Comparison of ENCODE assay signal across 23 cellular contexts in genomic region chr14:103340480-103341212, GRCh38. TPM values are rescaled to one million over a fixed set of nuclear protein-coding genes. Genes with fewer than 3 reads are reported as not detected.
DNase-seq lines count a peak whose midpoint lies in the region; ATAC-seq, FAIRE-seq and TF ChIP-seq lines count a peak whose summit lies in the region.
"Had no signal": no experiment of that assay in that cellular context is flagged by ENCODE, and none has a peak within 500 bp of the region (broad histone marks: within the 10 kb centered on the region; RNA-seq: fewer than 3 reads in every experiment).

No MANE protein-coding gene starts in this region.

- no peak for TF ChIP-seq CTCF in CD4-positive, alpha-beta T cell (IDR thresholded peaks at IDR 0.05)

- no peak overlapping the region for H3K4me3 ChIP-seq in mesenchymal stem cell (ENCODE audit: insufficient read depth in 1 of 2, low read depth in 1 of 2, low read length in 2 of 2)
- H3K4me3 ChIP-seq: adrenal gland, dorsolateral prefrontal cortex, HAP-1, MG63 had no signal

- H3K36me3 Mint-ChIP-seq in CD4-positive, alpha-beta T cell (ENCODE audit: low read depth), result peaks cover 99% of the 10 kb centered on the region
- peaks cover 96% of the 10 kb centered on the region for H3K36me3 Mint-ChIP-seq in activated T-helper 2 cell treated with anti-CD3 and anti-CD28 coated beads, Interferon-gamma antibody, Interleukin-2, Interleukin-4, amounts not matched to agents 10 μg/mL and 5 μg/mL and 100 μg/mL, durations not matched to agents 14 hours and 24 hours and 36 hours (ENCODE audit: low read depth)

- no peak overlapping the region for H2BK5ac ChIP-seq in mesenchymal stem cell (ENCODE audit: low read depth, low read length, poor library complexity, severe bottlenecking)

- H3K14ac ChIP-seq in mesenchymal stem cell (ENCODE audit: low read length in 2 of 2), result no peak overlapping the region

- 96% methylated on average over 5 of the region's 6 CpGs for WGBS in mesenchymal stem cell

- no peak overlapping the region for H3K4me2 ChIP-seq in mesenchymal stem cell (ENCODE audit: low read length, poor library complexity, severe bottlenecking)

- H3K4ac ChIP-seq in mesenchymal stem cell (ENCODE audit: low read depth in 1 of 2, low read length in 2 of 2), result no peak overlapping the region

- no peak overlapping the region for H4K91ac ChIP-seq in mesenchymal stem cell (ENCODE audit: low read length)

- H3K4me1 Mint-ChIP-seq in CD4-positive, alpha-beta T cell (ENCODE audit: low read depth), result peaks cover 62% of the 10 kb centered on the region
- peaks cover 23% of the 10 kb centered on the region for H3K4me1 Mint-ChIP-seq in activated T-helper 2 cell treated with anti-CD3 and anti-CD28 coated beads, Interferon-gamma antibody, Interleukin-2, Interleukin-4, amounts not matched to agents 10 μg/mL and 5 μg/mL and 100 μg/mL, durations not matched to agents 14 hours and 24 hours and 36 hours (ENCODE audit: low read depth)

- no peaks in the 10 kb centered on the region for H3K9me3 Mint-ChIP-seq in CD4-positive, alpha-beta T cell
- H3K9me3 Mint-ChIP-seq in activated T-helper 2 cell treated with anti-CD3 and anti-CD28 coated beads, Interferon-gamma antibody, Interleukin-2, Interleukin-4, amounts not matched to agents 10 μg/mL and 5 μg/mL and 100 μg/mL, durations not matched to agents 14 hours and 24 hours and 36 hours, result no peaks in the 10 kb centered on the region

- H3K4me1 ChIP-seq in mesenchymal stem cell (ENCODE audit: control insufficient read depth, insufficient read depth, low read depth, low read length), result peaks cover 6% of the 10 kb centered on the region

- H2BK12ac ChIP-seq in mesenchymal stem cell (ENCODE audit: low read length in 2 of 2), result no peak overlapping the region

- DNase-seq in CD4-positive, alpha-beta T cell, result no peak
- DNase-seq in GM12892 (ENCODE audit: insufficient read length), result no peak
- no peak for DNase-seq in activated T-helper 2 cell treated with anti-CD3 and anti-CD28 coated beads, Interferon-gamma antibody, Interleukin-2, Interleukin-4, amounts not matched to agents 10 μg/mL and 5 μg/mL and 100 μg/mL, durations not matched to agents 14 hours and 24 hours and 36 hours (ENCODE audit: low spot score)
- no peak for DNase-seq in mesenchymal stem cell
- no peak for DNase-seq in NCI-H774 (lab: John Stamatoyannopoulos, UW)
- no peak for DNase-seq in C1 segment of cervical spinal cord (lab: John Stamatoyannopoulos, UW)
- no peak for DNase-seq in NCI-H1694 treated with DMSO at 0.1 percent for 48 hours (lab: John Stamatoyannopoulos, UW)
- DNase-seq: activated CD4-positive, alpha-beta T cell treated with anti-CD3 and anti-CD28 coated beads for 48 hours; adrenal gland; dorsolateral prefrontal cortex; GDM1; kidney glomerular epithelial cell; mesendoderm; MG63; NCI-H187; NCI-H226; small intestine; stimulated activated CD4-positive, alpha-beta T cell treated with anti-CD3 and anti-CD28 coated beads, Interleukin-4, amount 100 ng/mL, for 1 hour had no signal

- H3K79me1 ChIP-seq in mesenchymal stem cell (replicated peaks; ENCODE audit: low read length, poor library complexity, severe bottlenecking), result peaks cover 7% of the 10 kb centered on the region

- no peak overlapping the region for H2AK5ac ChIP-seq in mesenchymal stem cell (ENCODE audit: low read length, severe bottlenecking)

- no peak overlapping the region for H3K18ac ChIP-seq in mesenchymal stem cell (ENCODE audit: low read depth in 1 of 2, low read length in 2 of 2)

- TF ChIP-seq POLR2A in GM12892 (IDR thresholded peaks at IDR 0.05; ENCODE audit: low read depth, low read length), result no peak

- no peak overlapping the region for H3K23ac ChIP-seq in mesenchymal stem cell (ENCODE audit: low read length in 2 of 2)

- no peak overlapping the region for H4K8ac ChIP-seq in mesenchymal stem cell (ENCODE audit: low read length)

- FAIRE-seq in GM12892 (lab: Jason Lieb, UNC), result peak; percentile 30
- FAIRE-seq: frontal cortex, small intestine had no signal

- H3K27ac Mint-ChIP-seq in CD4-positive, alpha-beta T cell, result peak overlapping the region; percentile 100
- H3K27ac Mint-ChIP-seq in activated T-helper 2 cell treated with anti-CD3 and anti-CD28 coated beads, Interferon-gamma antibody, Interleukin-2, Interleukin-4, amounts not matched to agents 10 μg/mL and 5 μg/mL and 100 μg/mL, durations not matched to agents 14 hours and 24 hours and 36 hours, result peak overlapping the region; percentile 14
- H3K27ac Mint-ChIP-seq: B cell had no signal

- H3K27me3 Mint-ChIP-seq in CD4-positive, alpha-beta T cell, result no peaks in the 10 kb centered on the region
- no peaks in the 10 kb centered on the region for H3K27me3 Mint-ChIP-seq in activated T-helper 2 cell treated with anti-CD3 and anti-CD28 coated beads, Interferon-gamma antibody, Interleukin-2, Interleukin-4, amounts not matched to agents 10 μg/mL and 5 μg/mL and 100 μg/mL, durations not matched to agents 14 hours and 24 hours and 36 hours (ENCODE audit: low read depth)
- H3K27me3 Mint-ChIP-seq: B cell had no signal

- no peak overlapping the region for H3K27ac ChIP-seq in CD4-positive, alpha-beta T cell (ENCODE audit: low read depth, low read length)
- H3K27ac ChIP-seq in mesenchymal stem cell (ENCODE audit: low read length, poor library complexity, severe bottlenecking), result no peak overlapping the region
- H3K27ac ChIP-seq: adrenal gland, RWPE1 had no signal

- H3K36me3 ChIP-seq in mesenchymal stem cell (ENCODE audit: control insufficient read depth in 1 of 2, insufficient read depth in 2 of 2, low read depth in 1 of 2, low read length in 2 of 2), result peaks cover 41 to 95% of the 10 kb centered on the region in 2 experiments

- no peak overlapping the region for H3K4me3 Mint-ChIP-seq in CD4-positive, alpha-beta T cell
- no peak overlapping the region for H3K4me3 Mint-ChIP-seq in activated T-helper 2 cell treated with anti-CD3 and anti-CD28 coated beads, Interferon-gamma antibody, Interleukin-2, Interleukin-4, amounts not matched to agents 10 μg/mL and 5 μg/mL and 100 μg/mL, durations not matched to agents 14 hours and 24 hours and 36 hours (ENCODE audit: low read depth)
- H3K4me3 Mint-ChIP-seq: B cell had no signal

- H2BK120ac ChIP-seq in mesenchymal stem cell (ENCODE audit: low read depth, low read length), result no peak overlapping the region

- H2AFZ ChIP-seq in mesenchymal stem cell (ENCODE audit: low read depth, low read length), result no peak overlapping the region

- no peaks in the 10 kb centered on the region for H3K9me3 ChIP-seq in CD4-positive, alpha-beta T cell (ENCODE audit: control insufficient read depth, low read length)
- H3K9me3 ChIP-seq in mesenchymal stem cell (ENCODE audit: control insufficient read depth, low read length), result no peaks in the 10 kb centered on the region
- H3K9me3 ChIP-seq: adrenal gland, HAP-1, MG63 had no signal

- H3K9ac ChIP-seq in mesenchymal stem cell (ENCODE audit: low read length), result peak overlapping the region; percentile 33

- CTCF ChIA-PET in CD4-positive, alpha-beta T cell (lab: Charles Lee), result interaction anchor here (0.5 to 1.4 kb wide), 2 partner anchors 50 to 51 kb away, joined by 3 to 5 read pairs; no protein-coding TSS in a partner anchor

- POLR2A ChIA-PET in CD4-positive, alpha-beta T cell (lab: Charles Lee), result interaction anchor here (1.4 kb wide), 1 partner anchor 44 kb away, joined by 9 read pairs; the partner anchor contains the start of gene MARK3

- intact Hi-C loops in CD4-positive, alpha-beta T cell (cut with DNase I, micrococcal nuclease), result no loop called here
- intact Hi-C loops in activated T-helper 2 cell treated with anti-CD3 and anti-CD28 coated beads, Interferon-gamma antibody, Interleukin-2, Interleukin-4, amounts not matched to agents 10 μg/mL and 5 μg/mL and 100 μg/mL, durations not matched to agents 14 hours and 24 hours and 36 hours (cut with micrococcal nuclease), result no loop called here

- H3K27me3 ChIP-seq in CD4-positive, alpha-beta T cell (ENCODE audit: control insufficient read depth, insufficient read depth, low read length), result no peaks in the 10 kb centered on the region
- no peaks in the 10 kb centered on the region for H3K27me3 ChIP-seq in mesenchymal stem cell (ENCODE audit: control insufficient read depth in 1 of 2, insufficient read depth in 1 of 2, low read length in 2 of 2)
- H3K27me3 ChIP-seq: adrenal gland, dorsolateral prefrontal cortex, MG63 had no signal

- no peak for ATAC-seq in CD4-positive, alpha-beta T cell (ENCODE audit: poor library complexity)
- no peak for ATAC-seq in HG02970 (IDR thresholded peaks at IDR 0.05; ENCODE audit: low FRiP score, unreplicated experiment)

- no peak overlapping the region for H2BK15ac ChIP-seq in mesenchymal stem cell (ENCODE audit: low read depth, poor library complexity, severe bottlenecking)

RNA-seq across cellular contexts. Expression of gene EIF5, which starts 6.6 kb away (rescaled TPM):
- 100 to 1,000 TPM; 658 TPM for total RNA-seq in CD4-positive, alpha-beta T cell
- 121 TPM for polyA plus RNA-seq in GM12892 (2012; ENCODE audit: missing spikeins)
- 261 TPM in 2 replicates for total RNA-seq in activated T-helper 2 cell treated with anti-CD3 and anti-CD28 coated beads, Interferon-gamma antibody, Interleukin-2, Interleukin-4, amounts not matched to agents 10 μg/mL and 5 μg/mL and 100 μg/mL, durations not matched to agents 14 hours and 24 hours and 36 hours
- 243 TPM for polyA plus RNA-seq in mesenchymal stem cell (2013, experiment 1 of 2)
- polyA plus RNA-seq in mesenchymal stem cell (2013, experiment 2 of 2), result 253 TPM

RNA-seq across cellular contexts. Expression of gene MARK3, which starts 44.6 kb away (rescaled TPM):
- 100 to 1,000 TPM; 107 TPM for total RNA-seq in CD4-positive, alpha-beta T cell
- polyA plus RNA-seq in GM12892 (2012; ENCODE audit: missing spikeins), result 43.0 TPM
- 81.4 and 84.1 TPM in 2 replicates for total RNA-seq in activated T-helper 2 cell treated with anti-CD3 and anti-CD28 coated beads, Interferon-gamma antibody, Interleukin-2, Interleukin-4, amounts not matched to agents 10 μg/mL and 5 μg/mL and 100 μg/mL, durations not matched to agents 14 hours and 24 hours and 36 hours
- 51.9 TPM for polyA plus RNA-seq in mesenchymal stem cell (2013, experiment 1 of 2)
- polyA plus RNA-seq in mesenchymal stem cell (2013, experiment 2 of 2), result 50.3 TPM
